Comparison of ENCODE assay signal across 17 cellular contexts in the genomic region with DNA sequence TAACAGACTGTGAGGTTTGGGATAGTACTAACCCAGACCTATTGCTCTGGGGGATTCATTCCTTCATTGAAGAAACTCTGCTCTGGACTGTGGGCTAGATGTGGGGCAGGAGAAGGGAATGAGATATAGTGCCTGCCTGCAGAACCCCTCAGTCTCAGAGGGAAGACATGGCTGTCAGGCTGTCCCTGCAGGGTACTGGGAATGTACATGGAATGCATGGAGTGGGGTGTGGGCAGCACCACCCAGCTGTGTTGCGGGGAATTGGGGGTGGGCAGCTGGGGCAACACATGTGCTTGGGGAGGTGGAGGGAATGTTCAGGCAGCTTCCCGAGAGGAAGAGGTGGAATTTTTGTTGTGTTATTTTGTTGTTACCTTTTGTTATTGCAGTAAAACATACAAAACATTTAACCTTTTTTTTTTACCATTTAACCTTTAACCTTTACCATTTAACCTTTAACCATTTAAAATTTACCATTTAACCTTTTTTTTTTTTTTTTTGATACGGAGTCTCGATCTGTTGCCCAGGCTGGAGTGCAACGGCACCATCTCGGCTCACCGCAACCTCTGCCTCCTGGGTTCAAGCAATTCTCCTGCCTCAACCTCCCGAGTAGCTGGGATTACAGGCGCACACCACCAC. TPM values are rescaled to one million over a fixed set of nuclear protein-coding genes. Genes with fewer than 3 reads are reported as not detected.
DNase-seq lines count a peak whose midpoint lies in the region; ATAC-seq, FAIRE-seq and TF ChIP-seq lines count a peak whose summit lies in the region.
"Had no signal": no experiment of that assay in that cellular context is flagged by ENCODE, and none has a peak within 500 bp of the region (broad histone marks: within the 10 kb centered on the region; RNA-seq: fewer than 3 reads in every experiment).

No MANE protein-coding gene starts in this region.

- H3K9me3 ChIP-seq in AG04450 (ENCODE audit: control insufficient read depth, insufficient read depth, low read length) (no peaks in the 10 kb centered on the region), Panc1 (ENCODE audit: control insufficient read depth, insufficient read depth, low read depth, low read length) (no peaks in the 10 kb centered on the region), H1 (ENCODE audit: insufficient read depth in 2 of 2, low read depth in 1 of 2, low read length in 1 of 2) (no peaks in the 10 kb centered on the region), BE2C (no peaks in the 10 kb centered on the region)
- H3K9me3 ChIP-seq: psoas muscle had no signal

- no peak overlapping the region for H3K56ac ChIP-seq in H1 (replicated peaks; ENCODE audit: insufficient read length, low read depth, low read length)

- H3K9me3 Mint-ChIP-seq in nephron = peaks cover 3% of the 10 kb centered on the region
- H3K9me3 Mint-ChIP-seq: activated naive CD4-positive, alpha-beta T cell treated with anti-CD3 and anti-CD28 coated beads, Interleukin-2, amount 50 U/mL, for 72 hours; stimulated activated naive CD8-positive, alpha-beta T cell treated with anti-CD3 and anti-CD28 coated beads, Interleukin-15, Interleukin-2, amounts not matched to agents 100 ng/mL and 50 ng/mL, for 24 hours had no signal

- intact Hi-C loops in Panc1 (cut with micrococcal nuclease; ENCODE audit: unreplicated experiment) = no loop called here

- WGBS in H1 (ENCODE audit: extremely low coverage in 1 of 2, insufficient coverage in 1 of 2, insufficient read length in 1 of 2, insufficient replicate concordance in 2 of 2, low coverage in 1 of 2, low lambda C conversion rate in 2 of 2, missing lambda C conversion rate in 1 of 2), 2 experiments = 90% methylated on average over 8 of the region's 9 CpGs; no CpG with 5 or more reads in 1 of the 2 experiments

- TF ChIP-seq CTCF in AG04450 (IDR thresholded peaks at IDR 0.05; ENCODE audit: low read depth, low read length) (no peak), Panc1 (IDR thresholded peaks at IDR 0.05) (no peak), H1 (IDR thresholded peaks at IDR 0.05; ENCODE audit: control extremely low read depth in 1 of 3, insufficient read depth in 1 of 3, low read depth in 1 of 3, low read length in 3 of 3) (no peak), nephron (IDR thresholded peaks at IDR 0.05; ENCODE audit: unreplicated experiment in 3 of 3) (no peak), BE2C (IDR thresholded peaks at IDR 0.05; ENCODE audit: low read depth, low read length) (no peak)

- no peaks in the 10 kb centered on the region; a peak in 1 of 4 replicates for H3K79me2 ChIP-seq in H1 (ENCODE audit: control insufficient read depth in 1 of 2, insufficient read depth in 2 of 2, low read length in 2 of 2)

- H3K4me1 ChIP-seq in Panc1 (ENCODE audit: control insufficient read depth, insufficient read depth, low read length) (peaks cover 9% of the 10 kb centered on the region; the same call in 1 of the 2 replicates), H1 (replicated peaks in 1 of 4; ENCODE audit: control insufficient read depth in 3 of 4, insufficient read depth in 4 of 4, low read length in 3 of 4) (peaks cover 0 to 9% (median 4%) of the 10 kb centered on the region in 4 experiments), BE2C (no peaks in the 10 kb centered on the region)
- H3K4me1 ChIP-seq: psoas muscle had no signal

- H3K23ac ChIP-seq in H1 (ENCODE audit: insufficient read length) = no peak overlapping the region

- H3K18ac ChIP-seq in H1 (ENCODE audit: extremely low read depth, low read length) = no peak overlapping the region

- H3K27me3 Mint-ChIP-seq in nephron (ENCODE audit: low read depth) = peaks cover 50% of the 10 kb centered on the region

- H3K27ac Mint-ChIP-seq in nephron = peak overlapping the region; percentile 35 to 91 (median 46)
- H3K27ac Mint-ChIP-seq: activated naive CD4-positive, alpha-beta T cell treated with anti-CD3 and anti-CD28 coated beads, Interleukin-2, amount 50 U/mL, for 72 hours; stimulated activated naive CD8-positive, alpha-beta T cell treated with anti-CD3 and anti-CD28 coated beads, Interleukin-15, Interleukin-2, amounts not matched to agents 100 ng/mL and 50 ng/mL, for 24 hours had no signal

- no peak for TF ChIP-seq EP300 in H1 (IDR thresholded peaks at IDR 0.05; ENCODE audit: borderline replicate concordance in 1 of 2, low read depth in 2 of 2, low read length in 2 of 2)

- H3K4me3 ChIP-seq in AG04450 (ENCODE audit: low read depth, low read length) = no peak overlapping the region
- no peak overlapping the region for H3K4me3 ChIP-seq in Panc1 (ENCODE audit: low read depth in 2 of 2, low read length in 2 of 2)
- no peak overlapping the region for H3K4me3 ChIP-seq in H1 (ENCODE audit: extremely low read depth in 1 of 4, insufficient read depth in 2 of 4, low read depth in 3 of 4, low read length in 4 of 4)
- no peak overlapping the region for H3K4me3 ChIP-seq in BE2C (ENCODE audit: low read depth, low read length)
- H3K4me3 ChIP-seq: psoas muscle had no signal

- DNase-seq in AG04450 (ENCODE audit: low read depth, low spot score) (no peak), Panc1 (ENCODE audit: low read depth, low spot score) (no peak), H1 (ENCODE audit: low read depth in 1 of 2, low spot score in 2 of 2) (no peak), COR-L47 (lab: John Stamatoyannopoulos, UW) (no peak), BE2C (no peak)
- no peak for DNase-seq in activated CD4-positive, alpha-beta T cell treated with anti-CD3 and anti-CD28 coated beads, Interleukin-2, amount 50 U/mL, for 1 hour
- DNase-seq: activated CD4-positive, alpha-beta T cell treated with anti-CD3 and anti-CD28 coated beads for 48 hours; effector CD4-positive, alpha-beta T cell; MM.1S; NCI-H187 treated with DMSO at 0.1 percent for 48 hours; NCI-H524; stimulated activated CD4-positive, alpha-beta T cell treated with anti-CD3 and anti-CD28 coated beads, Interleukin-15, amount 100 ng/mL, for 24 hours had no signal

- H3K27me3 ChIP-seq in AG04450 (ENCODE audit: control insufficient read depth, insufficient read depth, low read length) (no peaks in the 10 kb centered on the region), Panc1 (ENCODE audit: control insufficient read depth, insufficient read depth, low read length) (no peaks in the 10 kb centered on the region), H1 (replicated peaks in 1 of 4; ENCODE audit: control insufficient read depth in 3 of 4, extremely low read depth in 1 of 4, insufficient read depth in 3 of 4, low read length in 3 of 4) (peaks cover 0 to 3% (median 1%) of the 10 kb centered on the region in 4 experiments; a peak in 1 of 7 replicates), BE2C (no peaks in the 10 kb centered on the region)

- H2AFZ ChIP-seq in H1 (ENCODE audit: low read length) = no peak overlapping the region

- H2BK15ac ChIP-seq in H1 (ENCODE audit: low read length) = no peak overlapping the region

- no peak overlapping the region for H2BK20ac ChIP-seq in H1 (ENCODE audit: low read length)

- no peak overlapping the region for H3K4me2 ChIP-seq in H1 (ENCODE audit: insufficient read depth in 1 of 2, low read depth in 2 of 2, low read length in 2 of 2)

- H3K23me2 ChIP-seq in H1 (ENCODE audit: low read depth, low read length) = peaks cover 2% of the 10 kb centered on the region; the same call in 1 of the 2 replicates

- peak overlapping the region; percentile 75; the same call in 1 of the 2 replicates for H2BK12ac ChIP-seq in H1 (ENCODE audit: low read depth, low read length)

- H4K8ac ChIP-seq in H1 (ENCODE audit: extremely low read depth, insufficient read depth, low read length) = no peak overlapping the region

- H3K27ac ChIP-seq in AG04450 (ENCODE audit: low read depth, low read length) (peak overlapping the region; percentile 84), Panc1 (ENCODE audit: low read length) (0 out of 2 replicates have a peak overlapping the region, but pooled peaks have one; percentile 36), H1 (ENCODE audit: low read depth, low read length) (no peak overlapping the region)
- H3K27ac ChIP-seq: psoas muscle had no signal

- no peak for TF ChIP-seq POLR2A in H1 (IDR thresholded peaks at IDR 0.05; ENCODE audit: control extremely low read depth in 1 of 2, low read depth in 2 of 2, low read length in 2 of 2)

- no peak overlapping the region for H3K9ac ChIP-seq in H1 (replicated peaks in 1 of 4; ENCODE audit: extremely low read depth in 1 of 4, low read depth in 3 of 4, low read length in 3 of 4)

- H4K20me1 ChIP-seq in H1 (replicated peaks in 1 of 2; ENCODE audit: control insufficient read depth in 1 of 2, insufficient read depth in 2 of 2, low read length in 2 of 2) = no peaks in the 10 kb centered on the region

- peaks cover 7% of the 10 kb centered on the region for H3K36me3 Mint-ChIP-seq in nephron (ENCODE audit: low read depth)
- H3K36me3 Mint-ChIP-seq: activated naive CD4-positive, alpha-beta T cell treated with anti-CD3 and anti-CD28 coated beads, Interleukin-2, amount 50 U/mL, for 72 hours had no signal

- no peak overlapping the region for H3K14ac ChIP-seq in H1 (ENCODE audit: insufficient read length)

- H3K4me1 Mint-ChIP-seq in nephron = peaks cover 11% of the 10 kb centered on the region

- no peak overlapping the region for H2AK5ac ChIP-seq in H1 (ENCODE audit: low read depth, low read length)

- H2BK120ac ChIP-seq in H1 (replicated peaks; ENCODE audit: low read depth, low read length) = no peak overlapping the region

- BruUV-seq in Panc1 (replicated peaks; lab: Mats Ljungman, UMichigan) = no TSS peak

- in situ Hi-C loops in Panc1 (cut with HindIII; ENCODE audit: low pct_unique_long_range_greater_than_20kb, low sequenced_read_pairs) = no loop called here

- H4K91ac ChIP-seq in H1 (replicated peaks; ENCODE audit: insufficient read length, low read length) = no peak overlapping the region

- CTCF ChIA-PET in AG04450 (lab: Charles Lee) (no interaction called here), Panc1 (lab: Charles Lee) (no interaction called here), H1 (lab: Charles Lee; ENCODE audit: partially characterized antibody) (interaction anchor here (0.7 to 0.9 kb wide), 3 partner anchors 89 to 251 kb away, joined by 3 read pairs; no protein-coding TSS in a partner anchor)

- peak; percentile 16; the same call in 1 of the 2 replicates for ATAC-seq in Panc1
- no peak for ATAC-seq in HG02938 (IDR thresholded peaks at IDR 0.05; ENCODE audit: unreplicated experiment)
- ATAC-seq: activated naive CD4-positive, alpha-beta T cell treated with anti-CD3 and anti-CD28 coated beads, Interleukin-2, amount 50 U/mL, for 72 hours had no signal

- POLR2A ChIA-PET in AG04450 (lab: Yijun Ruan, JAX) (no interaction called here), Panc1 (lab: Charles Lee) (no interaction called here), H1 (lab: Charles Lee; ENCODE audit: partially characterized antibody) (interaction anchor here (0.6 kb wide), 1 partner anchor 16 kb away, joined by 3 read pairs; no protein-coding TSS in a partner anchor)

- H3K36me3 ChIP-seq in Panc1 (ENCODE audit: control insufficient read depth, insufficient read depth, low read length) (no peaks in the 10 kb centered on the region), H1 (ENCODE audit: control insufficient read depth in 2 of 4, insufficient read depth in 4 of 4, low read length in 3 of 4) (no peaks in the 10 kb centered on the region; a peak in 4 of 8 replicates), BE2C (no peaks in the 10 kb centered on the region)

- FAIRE-seq in H1 (lab: Jason Lieb, UNC) = no peak

- H4K5ac ChIP-seq in H1 (ENCODE audit: insufficient read length, low read depth, low read length) = no peak overlapping the region

- no peak overlapping the region for H3K4ac ChIP-seq in H1 (replicated peaks; ENCODE audit: insufficient read length, low read depth, low read length)

- no peak overlapping the region for H3K4me3 Mint-ChIP-seq in nephron
- H3K4me3 Mint-ChIP-seq: stimulated activated naive CD8-positive, alpha-beta T cell treated with anti-CD3 and anti-CD28 coated beads, Interleukin-15, Interleukin-2, amounts not matched to agents 100 ng/mL and 50 ng/mL, for 24 hours had no signal

- no peak for TF ChIP-seq RAD21 in H1 (IDR thresholded peaks at IDR 0.05 in 1 of 2, conservative IDR thresholded peaks at IDR 0.05 in 1 of 2; ENCODE audit: low read depth in 2 of 2, low read length in 2 of 2)

- H2BK5ac ChIP-seq in H1 (ENCODE audit: low read depth, low read length) = peak overlapping the region; percentile 52; the same call in 1 of the 2 replicates

- peaks cover 5% of the 10 kb centered on the region for H3K79me1 ChIP-seq in H1 (ENCODE audit: low read depth, low read length)

RNA-seq across cellular contexts. Expression of a gene that starts 7.3 kb away (rescaled TPM):
- polyA plus RNA-seq in AG04450 (2011; rRNA removed) (7.9 and 9.7 TPM in 2 replicates), H1 (2011; rRNA removed) (15.8 and 18.1 TPM in 2 replicates)
- 17.8 and 18.3 TPM in 2 replicates for polyA minus RNA-seq in AG04450 (2011; rRNA and poly(A)+ RNA removed)
- 2.0 TPM for total RNA-seq in Panc1 (2021; ENCODE audit: unreplicated experiment)
- polyA plus RNA-seq in Panc1 (2012; ENCODE audit: insufficient read length) = 1.6 TPM
- 7.8 and 8.7 TPM in 2 replicates for total RNA-seq in H1 (2021; fragmentation: NEBNext Ultra II Directional; extraction: Animal tissue kit (Norgen Biotek cat#: 25700))
- polyA plus RNA-seq in H1 (2011; cell fraction: cytosol; rRNA removed) = 10.0 TPM
- 17.0 TPM for polyA plus RNA-seq in H1 (2011; cell fraction: nucleus; rRNA removed)
- polyA plus RNA-seq in H1 (2012, experiment 1 of 2) = 5.8 to 8.4 TPM (median 7.3 TPM) in 4 replicates
- polyA plus RNA-seq in H1 (2012, experiment 2 of 2) = 4.3 TPM
- polyA plus RNA-seq in H1 (2013, experiment 1 of 2) = 9.2 TPM
- 9.5 TPM for polyA plus RNA-seq in H1 (2013, experiment 2 of 2)
- polyA minus RNA-seq in H1 (2011; rRNA and poly(A)+ RNA removed) = 64.9 and 76.4 TPM in 2 replicates
- 8.6 TPM for polyA minus RNA-seq in H1 (2011; cell fraction: cytosol; rRNA and poly(A)+ RNA removed)
- polyA minus RNA-seq in H1 (2011; cell fraction: nucleus; rRNA and poly(A)+ RNA removed) = 15.0 TPM
- 0.40 TPM for polyA plus RNA-seq in BE2C (2012; ENCODE audit: insufficient read depth, insufficient read length, low read depth)
